In the genomic region with DNA sequence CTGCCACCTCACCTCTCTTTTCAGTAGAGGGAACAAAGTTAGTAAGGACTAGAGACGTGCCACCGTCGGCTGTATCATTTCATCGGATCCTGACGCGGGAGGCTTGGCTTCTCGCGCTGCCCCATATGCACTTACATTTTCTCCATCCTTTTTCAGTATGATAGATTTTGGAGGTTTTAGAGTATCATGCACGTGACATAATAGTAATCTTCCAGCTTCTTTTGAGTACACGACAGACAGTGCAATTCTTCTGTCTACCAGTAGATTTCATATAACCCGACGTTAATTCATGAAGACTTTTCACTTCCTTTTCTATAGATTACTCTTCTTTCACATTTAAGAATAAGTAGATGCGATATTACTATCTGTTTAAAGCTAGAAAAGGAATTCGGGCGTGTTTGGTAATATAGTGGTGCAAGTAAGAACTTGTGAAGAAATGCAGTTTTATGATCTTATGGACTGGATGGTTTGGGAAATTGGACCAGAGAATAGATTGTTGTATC, we compare ENCODE assay signal across 8 cellular contexts. TPM values are rescaled to one million over a fixed set of nuclear protein-coding genes. Genes with fewer than 3 reads are reported as not detected.
DNase-seq lines count a peak whose midpoint lies in the region; TF ChIP-seq lines count a peak whose summit lies in the region.

No MANE protein-coding gene starts in this region.

- H3K36me3 ChIP-seq in muscle layer of duodenum (ENCODE audit: control insufficient read depth in 1 of 2, insufficient read depth in 2 of 2, low read length in 2 of 2), result no peaks in the 10 kb centered on the region

- H3K27ac ChIP-seq in muscle layer of duodenum (ENCODE audit: low read length), result peak overlapping the region; percentile 72
- H3K27ac ChIP-seq in substantia nigra (ENCODE audit: low read depth, low read length, poor library complexity, severe bottlenecking), result no peak overlapping the region

- H3K27me3 ChIP-seq in muscle layer of duodenum (ENCODE audit: low read depth, low read length), result peaks cover 15% of the 10 kb centered on the region

- no peaks in the 10 kb centered on the region for H3K9me3 ChIP-seq in muscle layer of duodenum (ENCODE audit: control insufficient read depth in 1 of 2, low read length in 2 of 2)

- H3K4me3 ChIP-seq in muscle layer of duodenum (ENCODE audit: low read depth in 1 of 2, low read length in 2 of 2), result peak overlapping the region; percentile 73 to 79

- in situ Hi-C loops in Caki2 (cut with HindIII; ENCODE audit: low pct_unique_long_range_greater_than_20kb, low sequenced_read_pairs), result no loop called here

- peak; percentile 47 for DNase-seq in Caki2 (ENCODE audit: low read depth)
- peak; percentile 21 for DNase-seq in cerebellar cortex (ENCODE audit: low spot score)
- no peak for DNase-seq in NCI-H2107 (lab: John Stamatoyannopoulos, UW)
- no peak for DNase-seq in substantia nigra (lab: John Stamatoyannopoulos, UW)
- no peak for DNase-seq in effector CD4-positive, alpha-beta T cell
- DNase-seq in GM19238 (ENCODE audit: insufficient read length, low spot score), result no peak

- 0 out of 2 replicates have a peak, but pooled peaks have one; percentile 10 for TF ChIP-seq CTCF in LNCAP (IDR thresholded peaks at IDR 0.05)

- peaks cover 0 to 6% of the 10 kb centered on the region in 2 donors for H3K4me1 ChIP-seq in muscle layer of duodenum (ENCODE audit: control insufficient read depth in 1 of 2, insufficient read depth in 2 of 2, low read length in 2 of 2)

RNA-seq across cellular contexts. Expression of a gene that starts 1.0 kb away (rescaled TPM):
- total RNA-seq in Caki2 (2014; rRNA removed; shearing (Covaris generic); ENCODE audit: low replicate concordance), result 13.0 and 13.3 TPM in 2 replicates

Comparison
In these comparisons a context has a peak if more than half of its experiments do, and no peak if none do; other contexts are left out.
1. DNase-seq: peak in Caki2 (single experiment) and cerebellar cortex (single experiment); none in NCI-H2107 (single experiment), substantia nigra (0 of 49), effector CD4-positive, alpha-beta T cell (single experiment) and GM19238 (single experiment).